ENCODE assay signal across 8 cellular contexts in the genomic region with DNA sequence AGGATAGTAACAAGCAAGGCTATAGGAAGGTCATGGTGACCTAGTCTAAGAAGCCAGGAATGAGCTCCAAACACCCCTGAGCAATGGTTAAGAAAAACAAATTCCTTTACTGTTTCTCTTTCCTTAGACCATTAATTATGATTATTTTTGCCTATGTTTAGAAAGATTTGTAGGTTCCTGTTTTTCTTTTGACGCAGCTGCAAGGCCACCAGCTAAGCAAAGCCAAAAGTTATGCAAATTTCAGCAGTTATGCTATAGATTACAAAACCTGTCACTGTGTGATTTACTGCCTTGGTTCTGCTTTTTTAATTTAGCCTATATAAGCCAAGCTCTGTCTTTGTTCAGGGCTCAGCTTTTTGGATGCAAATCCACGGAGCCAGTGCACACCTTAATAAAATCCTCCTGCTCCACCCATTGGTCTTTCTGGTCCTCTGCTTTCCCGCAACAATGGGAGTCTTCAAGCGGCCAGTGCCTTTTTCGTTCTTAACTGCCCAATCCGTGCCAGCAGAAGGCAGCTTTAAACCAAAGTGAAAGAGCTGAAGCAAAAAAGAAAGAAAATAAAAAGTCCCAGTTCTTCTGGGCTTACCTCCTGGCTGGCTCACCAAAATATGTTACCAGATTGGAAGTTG. TPM values are rescaled to one million over a fixed set of nuclear protein-coding genes. Genes with fewer than 3 reads are reported as not detected.
A peak's percentile ranks its signal among the peaks of the same experiment; 100 is the strongest.
DNase-seq lines count a peak whose midpoint lies in the region; ATAC-seq lines count a peak whose summit lies in the region.

No MANE protein-coding gene starts in this region.

- H3K27ac Mint-ChIP-seq in activated naive CD8-positive, alpha-beta T cell = peak overlapping the region; percentile 88

- WGBS in mesodermal cell (ENCODE audit: insufficient coverage in 2 of 2), 2 experiments = 85 to 89% methylated on average over 4 to 5 of the region's 6 CpGs

- peaks cover 4% of the 10 kb centered on the region for H3K36me3 ChIP-seq in mesodermal cell (ENCODE audit: control insufficient read depth, insufficient read depth, low read length)

- H3K4me1 Mint-ChIP-seq in activated naive CD8-positive, alpha-beta T cell (ENCODE audit: low read depth) = peaks cover 46% of the 10 kb centered on the region

- no peaks in the 10 kb centered on the region for H3K9me3 ChIP-seq in mesodermal cell (ENCODE audit: control insufficient read depth, low read length)

- peaks cover 8% of the 10 kb centered on the region for H3K36me3 Mint-ChIP-seq in activated naive CD8-positive, alpha-beta T cell

- peak overlapping the region; percentile 99 for H3K27ac ChIP-seq in mesodermal cell (ENCODE audit: low read depth, low read length, severe bottlenecking)

- H3K4me1 ChIP-seq in mesodermal cell (ENCODE audit: control insufficient read depth, insufficient read depth, low read length, poor library complexity, severe bottlenecking) = peaks cover 17% of the 10 kb centered on the region

- H3K9me3 Mint-ChIP-seq in activated naive CD8-positive, alpha-beta T cell (ENCODE audit: low read depth) = peaks cover 8% of the 10 kb centered on the region

- H3K4me3 ChIP-seq in mesodermal cell (ENCODE audit: extremely low read depth, insufficient read depth, low read length, poor library complexity, severe bottlenecking) = peak overlapping the region; percentile 73

- H3K4me3 Mint-ChIP-seq in activated naive CD8-positive, alpha-beta T cell = peak overlapping the region; percentile 92

- no peaks in the 10 kb centered on the region for H3K27me3 Mint-ChIP-seq in activated naive CD8-positive, alpha-beta T cell

- peak; percentile 32 for ATAC-seq in GM18498 (IDR thresholded peaks at IDR 0.05; ENCODE audit: unreplicated experiment)
- peak; percentile 21 for ATAC-seq in GM21786 (IDR thresholded peaks at IDR 0.05; ENCODE audit: unreplicated experiment)
- ATAC-seq in GM19324 (IDR thresholded peaks at IDR 0.05; ENCODE audit: low FRiP score, unreplicated experiment) = no peak

- DNase-seq in M059J (ENCODE audit: low read depth) (peak; percentile 21), NCI-H146 (lab: John Stamatoyannopoulos, UW) (no peak), HT-29 (ENCODE audit: low spot score) (no peak)

RNA-seq across cellular contexts. Expression of a gene that starts 1.4 kb away (rescaled TPM):
- 2.6 and 2.8 TPM in 2 replicates for total RNA-seq in M059J (2014; rRNA removed; shearing (Covaris generic))
- polyA plus RNA-seq in mesodermal cell (2013, experiment 1 of 2) = 10.3 TPM
- 12.3 TPM for polyA plus RNA-seq in mesodermal cell (2013, experiment 2 of 2)
- 4.9 and 5.5 TPM in 2 replicates for total RNA-seq in HT-29 (2014; rRNA removed; shearing (Covaris generic))
